ENCODE assay signal across 24 cellular contexts in the genomic region with DNA sequence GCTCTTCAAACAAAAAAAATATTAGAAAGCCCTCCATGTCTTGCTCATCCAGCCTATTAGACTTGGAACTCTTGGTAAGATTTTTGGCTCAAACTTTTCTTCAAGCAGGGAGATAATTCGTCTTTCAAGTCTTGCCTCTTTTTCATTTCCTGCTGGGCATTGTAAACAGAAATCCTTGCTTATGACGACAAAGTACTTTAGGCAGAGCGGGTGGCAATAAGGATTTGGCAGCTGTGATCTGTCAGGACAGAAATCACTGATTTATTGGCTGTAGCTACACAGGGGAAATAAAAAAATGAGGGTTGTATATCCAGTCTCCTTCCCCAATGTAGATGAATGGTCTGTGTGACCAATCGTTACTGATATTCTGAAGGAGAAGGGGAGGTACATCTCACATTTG.
DNase-seq lines count a peak whose midpoint lies in the region; FAIRE-seq and TF ChIP-seq lines count a peak whose summit lies in the region.
"Had no signal": no experiment of that assay in that cellular context is flagged by ENCODE, and none has a peak within 500 bp of the region (broad histone marks: within the 10 kb centered on the region; RNA-seq: fewer than 3 reads in every experiment).

No MANE protein-coding gene starts in this region.

- H3K27me3 ChIP-seq in WERI-Rb-1 (ENCODE audit: insufficient read depth, low read depth, severe bottlenecking): no peaks in the 10 kb centered on the region
- H3K27me3 ChIP-seq: thyroid gland had no signal

- TF ChIP-seq POLR2A in H54 (IDR thresholded peaks at IDR 0.05; ENCODE audit: low read depth, low read length): no peak

- H3K36me3 ChIP-seq in WERI-Rb-1: no peaks in the 10 kb centered on the region
- H3K36me3 ChIP-seq: thyroid gland had no signal

- DNase-seq in EH (ENCODE audit: low read depth) (peak; percentile 24), M059J (ENCODE audit: low read depth) (peak; percentile 1), WERI-Rb-1 (peak; percentile 10), osteocyte (ENCODE audit: extremely low spot score, unreplicated experiment) (no peak), NCI-H2029 treated with DMSO at 0.1 percent for 48 hours (lab: John Stamatoyannopoulos, UW) (no peak), H54 (ENCODE audit: insufficient read length, low spot score) (no peak), cerebellar cortex (ENCODE audit: low spot score) (no peak)
- DNase-seq: activated CD4-positive, alpha-beta T cell treated with anti-CD3 and anti-CD28 coated beads, Interleukin-2, amount 10 ng/mL, durations not matched to agents 24 days and 14 days; activated naive CD4-positive, alpha-beta T cell treated with anti-CD3 and anti-CD28 coated beads, Interleukin-2, amount 10 ng/mL, durations not matched to agents 7 days and 5 days; CD4-positive, CD25-positive, alpha-beta regulatory T cell; glutamatergic neuron; kidney; NCI-H1436 treated with DMSO at 0.1 percent for 48 hours; NCI-H345; posterior cingulate gyrus; stimulated activated naive CD8-positive, alpha-beta T cell treated with anti-CD3 and anti-CD28 coated beads, Interleukin-15, amount 100 ng/mL, for 72 hours; T-helper 17 cell; thyroid gland had no signal

- FAIRE-seq in H54 (lab: Jason Lieb, UNC): no peak
- FAIRE-seq: endothelial cell of umbilical vein, G401.6, K562, kidney had no signal

- TF ChIP-seq CTCF in WERI-Rb-1 (IDR thresholded peaks at IDR 0.05; ENCODE audit: low read depth, low read length) (no peak), osteocyte (IDR thresholded peaks at IDR 0.05) (no peak)

- no peaks in the 10 kb centered on the region for H3K9me3 ChIP-seq in WERI-Rb-1 (ENCODE audit: severe bottlenecking)
- H3K9me3 ChIP-seq: thyroid gland had no signal

- H3K27ac ChIP-seq in WERI-Rb-1: no peak overlapping the region
- H3K27ac ChIP-seq: thyroid gland had no signal

- H3K9me3 Mint-ChIP-seq in osteocyte (ENCODE audit: unreplicated experiment): no peaks in the 10 kb centered on the region
- H3K9me3 Mint-ChIP-seq: activated CD4-positive, alpha-beta T cell treated with anti-CD3 and anti-CD28 coated beads, Interleukin-2, amount 10 ng/mL, durations not matched to agents 24 days and 14 days; activated naive CD4-positive, alpha-beta T cell treated with anti-CD3 and anti-CD28 coated beads, Interleukin-2, amount 10 ng/mL, durations not matched to agents 7 days and 5 days; activated T-helper 1 cell treated with anti-CD3 and anti-CD28 coated beads, Interleukin-12 subunit alpha, Interleukin-12 subunit beta, Interleukin-2, Interleukin-4 antibody, amounts not matched to agents 30 ng/mL and 10 ng/mL and 1 ng/mL, durations not matched to agents 14 hours and 24 hours and 36 hours; CD4-positive, CD25-positive, alpha-beta regulatory T cell; GM23338; stimulated activated naive CD8-positive, alpha-beta T cell treated with anti-CD3 and anti-CD28 coated beads, Interleukin-15, amount 100 ng/mL, for 72 hours had no signal

- H3K4me3 Mint-ChIP-seq in osteocyte (ENCODE audit: unreplicated experiment): peak overlapping the region; percentile 42
- H3K4me3 Mint-ChIP-seq: activated CD4-positive, alpha-beta T cell treated with anti-CD3 and anti-CD28 coated beads, Interleukin-2, amount 10 ng/mL, durations not matched to agents 24 days and 14 days; activated naive CD4-positive, alpha-beta T cell treated with anti-CD3 and anti-CD28 coated beads, Interleukin-2, amount 10 ng/mL, durations not matched to agents 7 days and 5 days; activated T-helper 1 cell treated with anti-CD3 and anti-CD28 coated beads, Interleukin-12 subunit alpha, Interleukin-12 subunit beta, Interleukin-2, Interleukin-4 antibody, amounts not matched to agents 30 ng/mL and 10 ng/mL and 1 ng/mL, durations not matched to agents 14 hours and 24 hours and 36 hours; CD4-positive, CD25-positive, alpha-beta regulatory T cell; GM23338; stimulated activated naive CD8-positive, alpha-beta T cell treated with anti-CD3 and anti-CD28 coated beads, Interleukin-15, amount 100 ng/mL, for 72 hours; T-helper 17 cell had no signal

- H3K4me1 Mint-ChIP-seq in osteocyte (ENCODE audit: unreplicated experiment): peaks cover 22% of the 10 kb centered on the region
- H3K4me1 Mint-ChIP-seq: activated CD4-positive, alpha-beta T cell treated with anti-CD3 and anti-CD28 coated beads, Interleukin-2, amount 10 ng/mL, durations not matched to agents 24 days and 14 days; activated naive CD4-positive, alpha-beta T cell treated with anti-CD3 and anti-CD28 coated beads, Interleukin-2, amount 10 ng/mL, durations not matched to agents 7 days and 5 days; CD4-positive, CD25-positive, alpha-beta regulatory T cell; GM23338; stimulated activated naive CD8-positive, alpha-beta T cell treated with anti-CD3 and anti-CD28 coated beads, Interleukin-15, amount 100 ng/mL, for 72 hours; T-helper 17 cell had no signal

- H3K27me3 Mint-ChIP-seq in osteocyte (ENCODE audit: unreplicated experiment): no peaks in the 10 kb centered on the region
- H3K27me3 Mint-ChIP-seq: activated CD4-positive, alpha-beta T cell treated with anti-CD3 and anti-CD28 coated beads, Interleukin-2, amount 10 ng/mL, durations not matched to agents 24 days and 14 days; activated naive CD4-positive, alpha-beta T cell treated with anti-CD3 and anti-CD28 coated beads, Interleukin-2, amount 10 ng/mL, durations not matched to agents 7 days and 5 days; CD4-positive, CD25-positive, alpha-beta regulatory T cell; stimulated activated naive CD8-positive, alpha-beta T cell treated with anti-CD3 and anti-CD28 coated beads, Interleukin-15, amount 100 ng/mL, for 72 hours had no signal

- peaks cover 12% of the 10 kb centered on the region for H3K36me3 Mint-ChIP-seq in osteocyte (ENCODE audit: unreplicated experiment)
- H3K36me3 Mint-ChIP-seq: activated naive CD4-positive, alpha-beta T cell treated with anti-CD3 and anti-CD28 coated beads, Interleukin-2, amount 10 ng/mL, durations not matched to agents 7 days and 5 days; CD4-positive, CD25-positive, alpha-beta regulatory T cell had no signal

- no peak overlapping the region for H3K4me3 ChIP-seq in WERI-Rb-1 (ENCODE audit: low read depth, low read length)
- H3K4me3 ChIP-seq: GM23338, K562, lung, thyroid gland had no signal

- H3K27ac Mint-ChIP-seq in osteocyte (ENCODE audit: unreplicated experiment): peak overlapping the region; percentile 67
- H3K27ac Mint-ChIP-seq: activated CD4-positive, alpha-beta T cell treated with anti-CD3 and anti-CD28 coated beads, Interleukin-2, amount 10 ng/mL, durations not matched to agents 24 days and 14 days; activated naive CD4-positive, alpha-beta T cell treated with anti-CD3 and anti-CD28 coated beads, Interleukin-2, amount 10 ng/mL, durations not matched to agents 7 days and 5 days; activated T-helper 1 cell treated with anti-CD3 and anti-CD28 coated beads, Interleukin-12 subunit alpha, Interleukin-12 subunit beta, Interleukin-2, Interleukin-4 antibody, amounts not matched to agents 30 ng/mL and 10 ng/mL and 1 ng/mL, durations not matched to agents 14 hours and 24 hours and 36 hours; CD4-positive, CD25-positive, alpha-beta regulatory T cell; GM23338; stimulated activated naive CD8-positive, alpha-beta T cell treated with anti-CD3 and anti-CD28 coated beads, Interleukin-15, amount 100 ng/mL, for 72 hours; T-helper 17 cell had no signal

Comparison
In these comparisons a context has a peak if more than half of its experiments do, and no peak if none do; other contexts are left out.
1. DNase-seq: peak in EH (single experiment), M059J (single experiment) and WERI-Rb-1 (single experiment); none in osteocyte (single experiment), NCI-H2029 treated with DMSO at 0.1 percent for 48 hours (single experiment), H54 (single experiment) and cerebellar cortex (single experiment).